ENCODE assay signal across 26 cellular contexts in genomic region chr17:74799097-74799496, GRCh38.
"Had no signal": no experiment of that assay in that cellular context is flagged by ENCODE, and none has a peak within 500 bp of the region (broad histone marks: within the 10 kb centered on the region; RNA-seq: fewer than 3 reads in every experiment).

No MANE protein-coding gene starts in this region.

- H3K4me1 Mint-ChIP-seq: mesothelial cell of epicardium, neural crest cell had no signal

- H3K4me3 Mint-ChIP-seq: memory B cell; mesothelial cell of epicardium; natural killer cell treated with Interleukin-12 subunit alpha and Interleukin-12 subunit beta and Interleukin-15 and Interleukin-18, amount 100 ng/mL, for 72 hours; neural crest cell had no signal

- H3K36me3 ChIP-seq: prostate gland had no signal

- H3K27ac Mint-ChIP-seq: memory B cell; mesothelial cell of epicardium; naive B cell; natural killer cell treated with Interleukin-12 subunit alpha and Interleukin-12 subunit beta and Interleukin-15 and Interleukin-18, amount 100 ng/mL, for 72 hours had no signal

- H3K4me2 ChIP-seq: smooth muscle cell had no signal

- H3K27ac ChIP-seq: coronary artery, esophagus squamous epithelium, prostate gland, right atrium auricular region, stomach, tibial artery, upper lobe of right lung, vagina had no signal

- FAIRE-seq: frontal cortex, keratinocyte had no signal

- H3K9me3 Mint-ChIP-seq: memory B cell; mesothelial cell of epicardium; naive B cell; natural killer cell treated with Interleukin-12 subunit alpha and Interleukin-12 subunit beta and Interleukin-15 and Interleukin-18, amount 100 ng/mL, for 72 hours; neural crest cell had no signal

- H3K4me1 ChIP-seq: esophagus squamous epithelium, prostate gland, right atrium auricular region, stomach, tibial artery, upper lobe of right lung, vagina had no signal

- H3K4me3 ChIP-seq: coronary artery, esophagus squamous epithelium, lung, mucosa of descending colon, prostate gland, right atrium auricular region, smooth muscle cell, stomach, tibial artery, upper lobe of right lung, vagina had no signal

- H3K27me3 ChIP-seq: esophagus squamous epithelium, right atrium auricular region, stomach, tibial artery, upper lobe of right lung, vagina had no signal

- H3K36me3 Mint-ChIP-seq: natural killer cell treated with Interleukin-12 subunit alpha and Interleukin-12 subunit beta and Interleukin-15 and Interleukin-18, amount 100 ng/mL, for 72 hours had no signal

- H3K9me3 ChIP-seq: esophagus squamous epithelium, mucosa of descending colon, prostate gland, right atrium auricular region, stomach, tibial artery, upper lobe of right lung, vagina had no signal

- H3K27me3 Mint-ChIP-seq: memory B cell; naive B cell; natural killer cell treated with Interleukin-12 subunit alpha and Interleukin-12 subunit beta and Interleukin-15 and Interleukin-18, amount 100 ng/mL, for 72 hours had no signal

- DNase-seq: effector memory CD4-positive, alpha-beta T cell; erythroblast; esophagus squamous epithelium; head of caudate nucleus; mucosa of descending colon; naive B cell; stimulated activated CD4-positive, alpha-beta T cell treated with anti-CD3 and anti-CD28 coated beads, Interleukin-12 subunit alpha, Interleukin-12 subunit beta, amount 100 ng/mL, for 4 hours; stimulated activated CD4-positive, alpha-beta T cell treated with anti-CD3 and anti-CD28 coated beads, Interleukin-1b, Interleukin-23, amount 100 ng/mL, for 48 hours; stimulated activated CD4-positive, alpha-beta T cell treated with anti-CD3 and anti-CD28 coated beads, Interleukin-4, amount 100 ng/mL, for 1 hour; stimulated activated CD8-positive, alpha-beta memory T cell treated with anti-CD3 and anti-CD28 coated beads, Interleukin-4, amount 100 ng/mL, for 48 hours; stimulated activated naive CD4-positive, alpha-beta T cell treated with Interleukin-2 at 50 U/mL for 16 hours; stomach; tibial artery; upper lobe of right lung had no signal
